20 cellular contexts compared by ENCODE assay signal in the genomic region with DNA sequence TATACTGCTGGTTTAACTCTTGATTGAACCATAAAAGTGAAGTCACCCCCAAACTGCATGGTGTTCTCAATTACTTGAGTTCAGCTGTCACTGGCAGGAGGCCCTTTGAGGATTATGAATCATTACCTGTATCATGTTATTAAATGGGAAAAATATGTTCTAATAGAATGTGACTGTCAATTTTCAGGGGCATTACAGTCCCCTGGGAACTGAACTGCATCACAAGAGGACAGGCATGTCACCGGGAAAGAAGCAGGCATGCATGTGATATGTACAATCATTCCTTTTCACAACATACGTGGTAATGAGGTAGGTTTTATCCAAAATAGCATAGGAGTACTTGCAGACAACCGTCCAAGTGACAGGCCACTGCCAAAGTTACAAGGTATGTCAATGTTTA.
DNase-seq lines count a peak whose midpoint lies in the region; ATAC-seq and TF ChIP-seq lines count a peak whose summit lies in the region.
"Had no signal": no experiment of that assay in that cellular context is flagged by ENCODE, and none has a peak within 500 bp of the region (broad histone marks: within the 10 kb centered on the region; RNA-seq: fewer than 3 reads in every experiment).

No MANE protein-coding gene starts in this region.

- H3K4me3 ChIP-seq in BE2C (ENCODE audit: low read depth, low read length) (no peak overlapping the region), endodermal cell (ENCODE audit: low read length) (no peak overlapping the region)
- H3K4me3 ChIP-seq in CD4-positive, CD25-positive, alpha-beta regulatory T cell (ENCODE audit: low read depth, low read length), result no peak overlapping the region
- no peak overlapping the region for H3K4me3 ChIP-seq in naive thymus-derived CD4-positive, alpha-beta T cell (ENCODE audit: low read length)
- H3K4me3 ChIP-seq: BLaER1 treated with 17β-estradiol and CSF1 and Interleukin-3, amounts not matched to agents 10 nM and 100 nM; MG63; SK-N-MC had no signal

- H3K27ac ChIP-seq in CD4-positive, CD25-positive, alpha-beta regulatory T cell (ENCODE audit: insufficient read depth, low read length, poor library complexity, severe bottlenecking), result no peak overlapping the region
- no peak overlapping the region for H3K27ac ChIP-seq in naive thymus-derived CD4-positive, alpha-beta T cell (ENCODE audit: low read depth, low read length)
- H3K27ac ChIP-seq in endodermal cell (ENCODE audit: low read depth, low read length), result no peak overlapping the region
- H3K27ac ChIP-seq: BLaER1 treated with 17β-estradiol and CSF1 and Interleukin-3, amounts not matched to agents 10 nM and 100 nM; RWPE1; SK-N-MC had no signal

- H3K27me3 Mint-ChIP-seq in CD4-positive, CD25-positive, alpha-beta regulatory T cell, result no peaks in the 10 kb centered on the region
- peaks cover 2% of the 10 kb centered on the region for H3K27me3 Mint-ChIP-seq in activated T-helper 1 cell treated with anti-CD3 and anti-CD28 coated beads, Interleukin-12 subunit alpha, Interleukin-12 subunit beta, Interleukin-2, Interleukin-4 antibody, amounts not matched to agents 30 ng/mL and 10 ng/mL and 1 ng/mL, durations not matched to agents 14 hours and 24 hours and 36 hours (ENCODE audit: insufficient read depth)
- no peaks in the 10 kb centered on the region for H3K27me3 Mint-ChIP-seq in naive thymus-derived CD4-positive, alpha-beta T cell
- no peaks in the 10 kb centered on the region for H3K27me3 Mint-ChIP-seq in endodermal cell (ENCODE audit: insufficient read depth)
- H3K27me3 Mint-ChIP-seq: CD8-positive, alpha-beta memory T cell; IgD-negative memory B cell had no signal

- no peak overlapping the region for H3K9ac ChIP-seq in endodermal cell (ENCODE audit: extremely low read depth, low read length, poor library complexity, severe bottlenecking)
- H3K9ac ChIP-seq: BLaER1 treated with 17β-estradiol and CSF1 and Interleukin-3, amounts not matched to agents 10 nM and 100 nM had no signal

- 87 to 100% methylated on average over 1 to 3 of the region's 3 CpGs for WGBS in endodermal cell (ENCODE audit: insufficient coverage in 1 of 2, insufficient read length in 1 of 2), 2 experiments

- peak overlapping the region in 2 of 3 donors; percentile 42 to 87 for H3K27ac Mint-ChIP-seq in CD4-positive, CD25-positive, alpha-beta regulatory T cell
- H3K27ac Mint-ChIP-seq in activated T-helper 1 cell treated with anti-CD3 and anti-CD28 coated beads, Interleukin-12 subunit alpha, Interleukin-12 subunit beta, Interleukin-2, Interleukin-4 antibody, amounts not matched to agents 30 ng/mL and 10 ng/mL and 1 ng/mL, durations not matched to agents 14 hours and 24 hours and 36 hours, result peak overlapping the region; percentile 16
- peak overlapping the region in 6 of 9 donors; percentile 70 to 78 (median 73) for H3K27ac Mint-ChIP-seq in naive thymus-derived CD4-positive, alpha-beta T cell
- H3K27ac Mint-ChIP-seq in endodermal cell, result no peak overlapping the region
- H3K27ac Mint-ChIP-seq: IgD-negative memory B cell had no signal

- POLR2A ChIA-PET in naive thymus-derived CD4-positive, alpha-beta T cell (lab: Charles Lee), result interaction anchor here (1.8 kb wide), 1 partner anchor 10 kb away, joined by 5 read pairs; no protein-coding TSS in a partner anchor

- peaks cover 22% of the 10 kb centered on the region for H3K4me1 ChIP-seq in BE2C
- H3K4me1 ChIP-seq in CD4-positive, CD25-positive, alpha-beta regulatory T cell (ENCODE audit: control insufficient read depth, insufficient read depth, low read length, poor library complexity, severe bottlenecking), result peaks cover 2% of the 10 kb centered on the region
- H3K4me1 ChIP-seq in naive thymus-derived CD4-positive, alpha-beta T cell (ENCODE audit: control insufficient read depth in 2 of 2, insufficient read depth in 2 of 2, low read length in 2 of 2), result peaks cover 3 to 17% of the 10 kb centered on the region in 2 donors
- H3K4me1 ChIP-seq in endodermal cell (ENCODE audit: control insufficient read depth, insufficient read depth, low read length), result peaks cover 3% of the 10 kb centered on the region

- no peak for ATAC-seq in CD4-positive, CD25-positive, alpha-beta regulatory T cell (ENCODE audit: low read depth in 2 of 2)
- no peak for ATAC-seq in naive thymus-derived CD4-positive, alpha-beta T cell
- ATAC-seq in activated CD4-positive, CD25-positive, alpha-beta regulatory T cell treated with anti-CD3 and anti-CD28 coated beads, Interleukin-2, amount 50 U/mL, for 24 hours, result no peak

- CTCF ChIA-PET in naive thymus-derived CD4-positive, alpha-beta T cell (lab: Charles Lee), result interaction anchor here (1.5 kb wide), 1 partner anchor 166 kb away, joined by 4 read pairs; a partner anchor contains a TSS

- H3K9me3 Mint-ChIP-seq in CD4-positive, CD25-positive, alpha-beta regulatory T cell, result no peaks in the 10 kb centered on the region
- H3K9me3 Mint-ChIP-seq in activated T-helper 1 cell treated with anti-CD3 and anti-CD28 coated beads, Interleukin-12 subunit alpha, Interleukin-12 subunit beta, Interleukin-2, Interleukin-4 antibody, amounts not matched to agents 30 ng/mL and 10 ng/mL and 1 ng/mL, durations not matched to agents 14 hours and 24 hours and 36 hours, result no peaks in the 10 kb centered on the region
- H3K9me3 Mint-ChIP-seq in naive thymus-derived CD4-positive, alpha-beta T cell, result peaks cover 0 to 7% (median 0%) of the 10 kb centered on the region in 11 donors
- no peaks in the 10 kb centered on the region for H3K9me3 Mint-ChIP-seq in endodermal cell
- H3K9me3 Mint-ChIP-seq: CD8-positive, alpha-beta memory T cell; IgD-negative memory B cell had no signal

- H3K4me1 Mint-ChIP-seq in CD4-positive, CD25-positive, alpha-beta regulatory T cell, result peaks cover 35 to 73% (median 46%) of the 10 kb centered on the region in 4 donors
- peaks cover 46% of the 10 kb centered on the region for H3K4me1 Mint-ChIP-seq in activated T-helper 1 cell treated with anti-CD3 and anti-CD28 coated beads, Interleukin-12 subunit alpha, Interleukin-12 subunit beta, Interleukin-2, Interleukin-4 antibody, amounts not matched to agents 30 ng/mL and 10 ng/mL and 1 ng/mL, durations not matched to agents 14 hours and 24 hours and 36 hours (ENCODE audit: low read depth)
- H3K4me1 Mint-ChIP-seq in naive thymus-derived CD4-positive, alpha-beta T cell, result peaks cover 35 to 100% (median 98%) of the 10 kb centered on the region in 7 donors
- H3K4me1 Mint-ChIP-seq in endodermal cell, result peaks cover 33% of the 10 kb centered on the region

- H3K4me3 Mint-ChIP-seq in CD4-positive, CD25-positive, alpha-beta regulatory T cell, result no peak overlapping the region
- H3K4me3 Mint-ChIP-seq in activated T-helper 1 cell treated with anti-CD3 and anti-CD28 coated beads, Interleukin-12 subunit alpha, Interleukin-12 subunit beta, Interleukin-2, Interleukin-4 antibody, amounts not matched to agents 30 ng/mL and 10 ng/mL and 1 ng/mL, durations not matched to agents 14 hours and 24 hours and 36 hours, result no peak overlapping the region
- H3K4me3 Mint-ChIP-seq in naive thymus-derived CD4-positive, alpha-beta T cell, result peak overlapping the region in 4 of 10 donors; percentile 44 to 69 (median 55)
- no peak overlapping the region for H3K4me3 Mint-ChIP-seq in endodermal cell
- H3K4me3 Mint-ChIP-seq: CD8-positive, alpha-beta memory T cell; IgD-negative memory B cell had no signal

- H3K27me3 ChIP-seq in BE2C (no peaks in the 10 kb centered on the region), endodermal cell (ENCODE audit: control insufficient read depth, insufficient read depth, low read length, poor library complexity, severe bottlenecking) (no peaks in the 10 kb centered on the region)
- no peaks in the 10 kb centered on the region for H3K27me3 ChIP-seq in CD4-positive, CD25-positive, alpha-beta regulatory T cell (ENCODE audit: control insufficient read depth, insufficient read depth, low read length)
- no peaks in the 10 kb centered on the region for H3K27me3 ChIP-seq in naive thymus-derived CD4-positive, alpha-beta T cell (ENCODE audit: control insufficient read depth in 2 of 2, insufficient read depth in 2 of 2, low read length in 2 of 2)
- H3K27me3 ChIP-seq: BLaER1 treated with 17β-estradiol and CSF1 and Interleukin-3, amounts not matched to agents 10 nM and 100 nM; MG63 had no signal

- intact Hi-C loops in activated T-helper 1 cell treated with anti-CD3 and anti-CD28 coated beads, Interleukin-12 subunit alpha, Interleukin-12 subunit beta, Interleukin-2, Interleukin-4 antibody, amounts not matched to agents 30 ng/mL and 10 ng/mL and 1 ng/mL, durations not matched to agents 14 hours and 24 hours and 36 hours (cut with micrococcal nuclease), result no loop called here
- intact Hi-C loops in naive thymus-derived CD4-positive, alpha-beta T cell (cut with micrococcal nuclease), result no loop called here

- H3K36me3 ChIP-seq in BE2C (no peaks in the 10 kb centered on the region), endodermal cell (ENCODE audit: control insufficient read depth, insufficient read depth, low read length) (no peaks in the 10 kb centered on the region)
- peaks cover 7% of the 10 kb centered on the region for H3K36me3 ChIP-seq in CD4-positive, CD25-positive, alpha-beta regulatory T cell (ENCODE audit: control insufficient read depth, insufficient read depth, low read length)
- H3K36me3 ChIP-seq in naive thymus-derived CD4-positive, alpha-beta T cell (ENCODE audit: control insufficient read depth in 2 of 3, insufficient read depth in 3 of 3, low read length in 3 of 3), result no peaks in the 10 kb centered on the region
- H3K36me3 ChIP-seq: MG63 had no signal

- H3K9me3 ChIP-seq in BE2C (no peaks in the 10 kb centered on the region), endodermal cell (ENCODE audit: control insufficient read depth, low read length) (no peaks in the 10 kb centered on the region)
- no peaks in the 10 kb centered on the region for H3K9me3 ChIP-seq in CD4-positive, CD25-positive, alpha-beta regulatory T cell (ENCODE audit: control insufficient read depth in 2 of 2, low read length in 2 of 2)
- H3K9me3 ChIP-seq in naive thymus-derived CD4-positive, alpha-beta T cell (ENCODE audit: control insufficient read depth in 2 of 3, low read length in 3 of 3), result no peaks in the 10 kb centered on the region
- H3K9me3 ChIP-seq: MG63 had no signal

- peaks cover 45% of the 10 kb centered on the region for H3K36me3 Mint-ChIP-seq in CD4-positive, CD25-positive, alpha-beta regulatory T cell
- H3K36me3 Mint-ChIP-seq in activated T-helper 1 cell treated with anti-CD3 and anti-CD28 coated beads, Interleukin-12 subunit alpha, Interleukin-12 subunit beta, Interleukin-2, Interleukin-4 antibody, amounts not matched to agents 30 ng/mL and 10 ng/mL and 1 ng/mL, durations not matched to agents 14 hours and 24 hours and 36 hours (ENCODE audit: low read depth), result peaks cover 22% of the 10 kb centered on the region
- H3K36me3 Mint-ChIP-seq in naive thymus-derived CD4-positive, alpha-beta T cell, result peaks cover 17 to 72% (median 47%) of the 10 kb centered on the region in 5 donors
- H3K36me3 Mint-ChIP-seq in endodermal cell (ENCODE audit: low read depth), result peaks cover 2% of the 10 kb centered on the region
- H3K36me3 Mint-ChIP-seq: IgD-negative memory B cell had no signal

- TF ChIP-seq CTCF in BE2C (IDR thresholded peaks at IDR 0.05; ENCODE audit: low read depth, low read length), result no peak
- TF ChIP-seq CTCF in endodermal cell (conservative IDR thresholded peaks at IDR 0.05), result no peak

- DNase-seq in BE2C (peak; percentile 11), DMS79 treated with DMSO at 0.1 percent for 48 hours (lab: John Stamatoyannopoulos, UW) (no peak), NCI-H1105 (lab: John Stamatoyannopoulos, UW) (no peak), endodermal cell (no peak)
- no peak for DNase-seq in CD4-positive, CD25-positive, alpha-beta regulatory T cell
- no peak for DNase-seq in activated T-helper 1 cell treated with anti-CD3 and anti-CD28 coated beads, Interleukin-12 subunit alpha, Interleukin-12 subunit beta, Interleukin-2, Interleukin-4 antibody, amounts not matched to agents 30 ng/mL and 10 ng/mL and 1 ng/mL, durations not matched to agents 14 hours and 24 hours and 36 hours (ENCODE audit: low spot score)
- DNase-seq in naive thymus-derived CD4-positive, alpha-beta T cell, result no peak
- DNase-seq: CD8-positive, alpha-beta memory T cell; Karpas-422; MG63; NCI-H1417 treated with DMSO at 0.1 percent for 48 hours; NCI-H187; NCI-H446; NCI-H526; SHP77 treated with DMSO at 0.1 percent for 48 hours had no signal
